19 cellular contexts compared by ENCODE assay signal in the genomic region with DNA sequence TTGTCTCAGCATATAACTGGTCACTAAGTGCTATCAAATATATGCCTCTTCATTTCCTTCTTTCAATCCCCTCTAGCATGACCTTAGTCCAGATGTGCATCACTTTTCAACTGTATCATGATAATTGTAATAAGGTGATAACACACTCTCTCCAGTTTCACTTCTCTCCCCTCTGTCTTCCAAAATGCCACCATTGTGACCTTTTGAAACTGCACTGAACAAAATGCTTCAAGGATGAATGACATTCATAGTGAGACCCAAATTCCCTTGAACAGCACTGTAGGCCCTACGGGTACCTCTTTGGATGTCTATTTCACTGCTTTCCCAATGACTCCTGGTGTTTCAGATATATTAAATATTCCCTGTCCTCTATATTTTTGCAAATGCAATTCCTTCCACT.
DNase-seq lines count a peak whose midpoint lies in the region; ATAC-seq and TF ChIP-seq lines count a peak whose summit lies in the region.
"Had no signal": no experiment of that assay in that cellular context is flagged by ENCODE, and none has a peak within 500 bp of the region (broad histone marks: within the 10 kb centered on the region; RNA-seq: fewer than 3 reads in every experiment).

No MANE protein-coding gene starts in this region.

- DNase-seq in psoas muscle: no peak
- no peak for DNase-seq in central memory CD4-positive, alpha-beta T cell
- DNase-seq: BE2C; C1 segment of cervical spinal cord; CD4-positive, CD25-positive, alpha-beta regulatory T cell; CD8-positive, alpha-beta memory T cell; COR-L47; DMS 273 treated with DMSO at 0.1 percent for 48 hours; DND-41; EL; HCEC 1CT had no signal

- no peak for TF ChIP-seq CTCF in psoas muscle (IDR thresholded peaks at IDR 0.05)

- H3K4me3 ChIP-seq in psoas muscle: no peak overlapping the region
- H3K4me3 ChIP-seq: GM23338 had no signal

- no peak overlapping the region for H3K27ac ChIP-seq in psoas muscle
- H3K27ac ChIP-seq: HL-60, KMS-11 had no signal

- no peaks in the 10 kb centered on the region for H3K4me1 ChIP-seq in psoas muscle
- H3K4me1 ChIP-seq: BE2C had no signal

- ATAC-seq in GM18511 (IDR thresholded peaks at IDR 0.05; ENCODE audit: unreplicated experiment): peak; percentile 79
- peak; percentile 65 for ATAC-seq in GM21360 (IDR thresholded peaks at IDR 0.05; ENCODE audit: unreplicated experiment)
- peak; percentile 53 for ATAC-seq in HG03442 (IDR thresholded peaks at IDR 0.05; ENCODE audit: unreplicated experiment)
- ATAC-seq in HG02588 (IDR thresholded peaks at IDR 0.05; ENCODE audit: unreplicated experiment): no peak
- no peak for ATAC-seq in psoas muscle
- ATAC-seq in GM21717 (IDR thresholded peaks at IDR 0.05; ENCODE audit: unreplicated experiment): no peak
- ATAC-seq: GM23338 had no signal

- H3K36me3 ChIP-seq in psoas muscle (ENCODE audit: insufficient read depth in 1 of 2, low read depth in 1 of 2): no peaks in the 10 kb centered on the region
- H3K36me3 ChIP-seq: BE2C had no signal

- WGBS in psoas muscle, 3 donors: 76 to 91% (median 80%) methylated on average over 1 of the region's 1 CpG

- H3K9me3 ChIP-seq in psoas muscle: peaks cover 19% of the 10 kb centered on the region
- H3K9me3 ChIP-seq: BE2C had no signal

- intact Hi-C loops in psoas muscle (cut with DNase I): no loop called here

- no peaks in the 10 kb centered on the region for H3K27me3 ChIP-seq in psoas muscle (ENCODE audit: insufficient read depth in 3 of 3, low read length in 2 of 3)

Comparison
In these comparisons a context has a peak if more than half of its experiments do, and no peak if none do; other contexts are left out.
1. ATAC-seq: peak in GM18511 (single experiment), GM21360 (single experiment) and HG03442 (single experiment); none in HG02588 (single experiment), psoas muscle (0 of 4) and GM21717 (single experiment).